ENCODE assay signal across 1 cellular context in genomic region chr20:47330933-47331708, GRCh38.
TF ChIP-seq lines count a peak whose summit lies in the region.

No MANE protein-coding gene starts in this region.

TF ChIP-seq in A549, 52 proteins besides CTCF, POLR2A, EP300 and RAD21 (continued from another document):
- TF ChIP-seq HMGXB4 (CRISPR knock-in tag; IDR thresholded peaks at IDR 0.05; ENCODE audit: borderline replicate concordance), result no peak
- no peak for TF ChIP-seq HOXB5 (CRISPR knock-in tag; IDR thresholded peaks at IDR 0.05)
- TF ChIP-seq CHD2 (IDR thresholded peaks at IDR 0.05; ENCODE audit: low read length, partially characterized antibody), result no peak
- TF ChIP-seq TP53 (CRISPR knock-in tag; IDR thresholded peaks at IDR 0.05), result no peak
- TF ChIP-seq POLR2AphosphoS2 (conservative IDR thresholded peaks at IDR 0.05; ENCODE audit: low read length), result no peak
- no peak; the same call in 1 of the 2 replicates for TF ChIP-seq RARB (CRISPR knock-in tag; IDR thresholded peaks at IDR 0.05)
- no peak for TF ChIP-seq PHF8 (IDR thresholded peaks at IDR 0.05; ENCODE audit: borderline replicate concordance, low read depth)
- TF ChIP-seq GATA3 (IDR thresholded peaks at IDR 0.05; ENCODE audit: borderline replicate concordance), result peak; percentile 64; the same call in 1 of the 2 replicates
- TF ChIP-seq ESRRA (IDR thresholded peaks at IDR 0.05; ENCODE audit: borderline replicate concordance, low read length), result no peak
- TF ChIP-seq JUN (IDR thresholded peaks at IDR 0.05), result peak in 1 of 2 experiments; percentile 69; a peak in 4 of 5 replicates
- no peak for TF ChIP-seq KDM5A (IDR thresholded peaks at IDR 0.05)
- no peak for TF ChIP-seq CBX8 (IDR thresholded peaks at IDR 0.05)
- no peak for TF ChIP-seq CBX2 (IDR thresholded peaks at IDR 0.05; ENCODE audit: borderline replicate concordance, low read depth)
- TF ChIP-seq PBX3 (IDR thresholded peaks at IDR 0.05), result no peak
- peak; percentile 45; the same call in 1 of the 2 replicates for TF ChIP-seq BHLHE40 (IDR thresholded peaks at IDR 0.05; ENCODE audit: low read depth, low read length)
- peak; percentile 28; the same call in 1 of the 2 replicates for TF ChIP-seq NFE2L2 (conservative IDR thresholded peaks at IDR 0.05; ENCODE audit: low read length)
- TF ChIP-seq FOXS1 (CRISPR knock-in tag; IDR thresholded peaks at IDR 0.05), result no peak
- no peak for TF ChIP-seq MYC (IDR thresholded peaks at IDR 0.05; ENCODE audit: borderline replicate concordance, low read length)
- TF ChIP-seq REST (IDR thresholded peaks at IDR 0.05), result no peak
- TF ChIP-seq CEBPB (IDR thresholded peaks at IDR 0.05), result peak in 1 of 2 experiments; percentile 16; a peak in 1 of 4 replicates
